Comparison of ENCODE assay signal across 1 cellular context in the genomic region with DNA sequence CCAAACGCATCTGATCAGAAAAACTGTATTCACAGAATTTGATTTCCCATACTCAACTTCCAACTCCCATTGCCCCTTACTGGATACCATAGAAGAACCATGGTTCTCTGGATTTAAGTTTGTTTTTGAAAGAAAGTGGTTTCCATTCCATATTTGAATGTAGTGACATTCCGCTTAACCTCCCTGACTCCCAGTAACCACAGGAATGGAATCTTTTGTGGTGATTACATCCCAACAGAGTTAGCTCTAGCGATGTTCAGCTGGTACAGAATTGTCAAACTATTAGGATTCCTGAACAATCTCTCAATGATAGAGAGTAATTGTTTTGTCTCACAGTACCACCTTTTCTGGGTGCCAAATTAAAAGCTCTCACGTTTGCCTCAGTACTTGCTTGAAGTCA.
TF ChIP-seq lines count a peak whose summit lies in the region.

No MANE protein-coding gene starts in this region.

TF ChIP-seq in neural cell, 6 proteins besides CTCF, POLR2A, EP300 and RAD21:
- TF ChIP-seq SMC3 (conservative IDR thresholded peaks at IDR 0.05; ENCODE audit: poor library complexity) (no peak), EZH2 (IDR thresholded peaks at IDR 0.05; ENCODE audit: borderline replicate concordance, insufficient read depth, low read length, poor library complexity, severe bottlenecking) (no peak), TAF1 (IDR thresholded peaks at IDR 0.05; ENCODE audit: low read depth) (no peak), MXI1 (conservative IDR thresholded peaks at IDR 0.05; ENCODE audit: poor library complexity, severe bottlenecking) (no peak), POLR2AphosphoS5 (IDR thresholded peaks at IDR 0.05) (no peak)
- TF ChIP-seq, protein P1, sequence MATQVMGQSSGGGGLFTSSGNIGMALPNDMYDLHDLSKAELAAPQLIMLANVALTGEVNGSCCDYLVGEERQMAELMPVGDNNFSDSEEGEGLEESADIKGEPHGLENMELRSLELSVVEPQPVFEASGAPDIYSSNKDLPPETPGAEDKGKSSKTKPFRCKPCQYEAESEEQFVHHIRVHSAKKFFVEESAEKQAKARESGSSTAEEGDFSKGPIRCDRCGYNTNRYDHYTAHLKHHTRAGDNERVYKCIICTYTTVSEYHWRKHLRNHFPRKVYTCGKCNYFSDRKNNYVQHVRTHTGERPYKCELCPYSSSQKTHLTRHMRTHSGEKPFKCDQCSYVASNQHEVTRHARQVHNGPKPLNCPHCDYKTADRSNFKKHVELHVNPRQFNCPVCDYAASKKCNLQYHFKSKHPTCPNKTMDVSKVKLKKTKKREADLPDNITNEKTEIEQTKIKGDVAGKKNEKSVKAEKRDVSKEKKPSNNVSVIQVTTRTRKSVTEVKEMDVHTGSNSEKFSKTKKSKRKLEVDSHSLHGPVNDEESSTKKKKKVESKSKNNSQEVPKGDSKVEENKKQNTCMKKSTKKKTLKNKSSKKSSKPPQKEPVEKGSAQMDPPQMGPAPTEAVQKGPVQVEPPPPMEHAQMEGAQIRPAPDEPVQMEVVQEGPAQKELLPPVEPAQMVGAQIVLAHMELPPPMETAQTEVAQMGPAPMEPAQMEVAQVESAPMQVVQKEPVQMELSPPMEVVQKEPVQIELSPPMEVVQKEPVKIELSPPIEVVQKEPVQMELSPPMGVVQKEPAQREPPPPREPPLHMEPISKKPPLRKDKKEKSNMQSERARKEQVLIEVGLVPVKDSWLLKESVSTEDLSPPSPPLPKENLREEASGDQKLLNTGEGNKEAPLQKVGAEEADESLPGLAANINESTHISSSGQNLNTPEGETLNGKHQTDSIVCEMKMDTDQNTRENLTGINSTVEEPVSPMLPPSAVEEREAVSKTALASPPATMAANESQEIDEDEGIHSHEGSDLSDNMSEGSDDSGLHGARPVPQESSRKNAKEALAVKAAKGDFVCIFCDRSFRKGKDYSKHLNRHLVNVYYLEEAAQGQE (IDR thresholded peaks at IDR 0.05; ENCODE audit: borderline replicate concordance): no peak
